ENCODE assay signal across 8 cellular contexts in genomic region chr1:36450270-36450918, GRCh38. TPM values are rescaled to one million over a fixed set of nuclear protein-coding genes. Genes with fewer than 3 reads are reported as not detected.
DNase-seq lines count a peak whose midpoint lies in the region; ATAC-seq, FAIRE-seq and TF ChIP-seq lines count a peak whose summit lies in the region.

OSCP1 (minus strand) TSS chr1:36450451; CDS start chr1:36450369, 82 bp downstream.

- H3K36me3 ChIP-seq in kidney (ENCODE audit: control insufficient read depth in 1 of 2, insufficient read depth in 2 of 2, low read length in 2 of 2), result peaks cover 5 to 11% of the 10 kb centered on the region in 2 donors

- H3K9ac ChIP-seq in kidney (ENCODE audit: low read length in 2 of 2), result peak within 1 kb of the TSS; percentile 71 to 98

- H3K4me3 ChIP-seq in AG04450 (ENCODE audit: low read depth, low read length) (peak within 1 kb of the TSS; percentile 70), choroid plexus epithelial cell (ENCODE audit: low read depth, low read length) (peak within 1 kb of the TSS; percentile 79), kidney (ENCODE audit: low read length in 2 of 2) (peak within 1 kb of the TSS; percentile 74 to 87)

- H3K9me3 Mint-ChIP-seq in activated CD4-positive, alpha-beta T cell treated with anti-CD3 and anti-CD28 coated beads for 36 hours (ENCODE audit: low read depth), result no peaks in the 10 kb centered on the region

- peak; percentile 87 for FAIRE-seq in kidney (lab: Jason Lieb, UNC)

- no peaks in the 10 kb centered on the region for H3K27me3 Mint-ChIP-seq in activated CD4-positive, alpha-beta T cell treated with anti-CD3 and anti-CD28 coated beads for 36 hours

- peaks cover 16% of the 10 kb centered on the region for H3K4me1 Mint-ChIP-seq in activated CD4-positive, alpha-beta T cell treated with anti-CD3 and anti-CD28 coated beads for 36 hours

- H3K27me3 ChIP-seq in AG04450 (ENCODE audit: control insufficient read depth, insufficient read depth, low read length), result no peaks in the 10 kb centered on the region

- H3K27ac ChIP-seq in AG04450 (ENCODE audit: low read depth, low read length), result peak within 1 kb of the TSS; percentile 82
- peak within 1 kb of the TSS; percentile 97 to 99 for H3K27ac ChIP-seq in kidney (ENCODE audit: low read depth in 2 of 2, low read length in 2 of 2)

- H3K9me3 ChIP-seq in AG04450 (ENCODE audit: control insufficient read depth, insufficient read depth, low read length) (no peaks in the 10 kb centered on the region), kidney (ENCODE audit: control insufficient read depth in 1 of 2, low read length in 2 of 2) (no peaks in the 10 kb centered on the region)

- H3K4me1 ChIP-seq in kidney (ENCODE audit: control insufficient read depth in 1 of 2, insufficient read depth in 1 of 2, low read depth in 1 of 2, low read length in 2 of 2), result peaks cover 0 to 2% of the 10 kb centered on the region in 2 donors

- CTCF ChIA-PET in AG04450 (lab: Charles Lee), result interaction anchor here (0.7 to 1.1 kb wide), 4 partner anchors 9 to 66 kb away, joined by 3 to 7 read pairs (median 4); no protein-coding TSS in a partner anchor
- CTCF ChIA-PET in activated CD4-positive, alpha-beta T cell treated with anti-CD3 and anti-CD28 coated beads for 36 hours (lab: Charles Lee), result interaction anchor here (0.6 to 2.0 kb wide), 3 partner anchors 107 to 738 kb away, joined by 4 to 5 read pairs (median 4); no protein-coding TSS in a partner anchor

- peak within 1 kb of the TSS; percentile 83 for H3K27ac Mint-ChIP-seq in activated CD4-positive, alpha-beta T cell treated with anti-CD3 and anti-CD28 coated beads for 36 hours

- peak within 1 kb of the TSS; percentile 83 for H3K4me3 Mint-ChIP-seq in activated CD4-positive, alpha-beta T cell treated with anti-CD3 and anti-CD28 coated beads for 36 hours

- ATAC-seq in GM18909 (IDR thresholded peaks at IDR 0.05; ENCODE audit: poor library complexity, unreplicated experiment) (peak; percentile 96), HG03175 (IDR thresholded peaks at IDR 0.05; ENCODE audit: unreplicated experiment) (peak; percentile 98)
- peak; percentile 98 for ATAC-seq in activated CD4-positive, alpha-beta T cell treated with anti-CD3 and anti-CD28 coated beads for 36 hours

- H3K36me3 Mint-ChIP-seq in activated CD4-positive, alpha-beta T cell treated with anti-CD3 and anti-CD28 coated beads for 36 hours (ENCODE audit: low read depth), result peaks cover 7% of the 10 kb centered on the region

- DNase-seq in AG04450 (ENCODE audit: low read depth, low spot score), result peak; percentile 87
- DNase-seq in NCI-H345 (lab: John Stamatoyannopoulos, UW), result peak; percentile 94
- DNase-seq in activated CD4-positive, alpha-beta T cell treated with anti-CD3 and anti-CD28 coated beads for 36 hours, result peak; percentile 91
- peak; percentile 98 for DNase-seq in choroid plexus epithelial cell (ENCODE audit: low read depth)
- DNase-seq in kidney, result peak; percentile 98
- DNase-seq in stimulated activated CD4-positive, alpha-beta T cell treated with anti-CD3 and anti-CD28 coated beads, Interleukin-15, amount 100 ng/mL, for 1 hour (ENCODE audit: low read depth in 1 of 2, low spot score in 1 of 2), result peak; percentile 73 to 77

- POLR2A ChIA-PET in AG04450 (lab: Yijun Ruan, JAX), result interaction anchor here (0.6 to 2.5 kb wide), 6 partner anchors 13 to 1771 kb away, joined by 3 to 24 read pairs (median 4); partner anchors contain the start of genes MRPS15 and TRAPPC3
- POLR2A ChIA-PET in activated CD4-positive, alpha-beta T cell treated with anti-CD3 and anti-CD28 coated beads for 36 hours (lab: Charles Lee), result interaction anchor here (0.6 to 2.1 kb wide), 6 partner anchors 9 to 301 kb away, joined by 3 to 10 read pairs (median 4); partner anchors contain the start of genes MRPS15 and TRAPPC3

- no peak for TF ChIP-seq CTCF in AG04450 (IDR thresholded peaks at IDR 0.05; ENCODE audit: low read depth, low read length)
- TF ChIP-seq CTCF in choroid plexus epithelial cell (conservative IDR thresholded peaks at IDR 0.05; ENCODE audit: low read depth, low read length), result no peak
- TF ChIP-seq CTCF in kidney (IDR thresholded peaks at IDR 0.05; ENCODE audit: borderline replicate concordance, extremely low read depth, insufficient read depth), result no peak

- intact Hi-C loops in activated CD4-positive, alpha-beta T cell treated with anti-CD3 and anti-CD28 coated beads for 36 hours (cut with DNase I, micrococcal nuclease), result loop anchor here (1.0 to 10.0 kb wide), 8 partner anchors 8 to 1256 kb away; partner anchors contain the start of genes MRPS15 (in 2 of the 2), LSM10 (in 1 of the 2), SFPQ (in 1 of the 2) and TFAP2E (in 1 of the 2)
- intact Hi-C loops in kidney (cut with DNase I), result no loop called here

RNA-seq across cellular contexts. Expression of gene OSCP1, which starts in this region (rescaled TPM):
- 7.9 and 8.1 TPM in 2 replicates for polyA plus RNA-seq in AG04450 (2011; rRNA removed)
- polyA minus RNA-seq in AG04450 (2011; rRNA and poly(A)+ RNA removed), result 6.9 and 10.3 TPM in 2 replicates
- total RNA-seq in activated CD4-positive, alpha-beta T cell treated with anti-CD3 and anti-CD28 coated beads for 36 hours, result 1 to 10 TPM; 2.2 to 2.8 TPM
- 22.0 TPM for total RNA-seq in kidney
- polyA plus RNA-seq in kidney (ENCODE audit: insufficient read depth, low read depth, low replicate concordance), result 27.8 TPM

Comparison
In these comparisons a context has a peak if more than half of its experiments do, and no peak if none do; other contexts are left out.
1. Peak in every context shown above with its lines: DNase-seq, ATAC-seq, H3K4me3 ChIP-seq and H3K27ac ChIP-seq.